In genomic region chr17:75814021-75814395, GRCh38 we compare ENCODE assay signal across 15 cellular contexts. TPM values are rescaled to one million over a fixed set of nuclear protein-coding genes. Genes with fewer than 3 reads are reported as not detected.
A peak's percentile ranks its signal among the peaks of the same experiment; 100 is the strongest.
DNase-seq lines count a peak whose midpoint lies in the region; ATAC-seq and TF ChIP-seq lines count a peak whose summit lies in the region.
"Had no signal": no experiment of that assay in that cellular context is flagged by ENCODE, and none has a peak within 500 bp of the region (broad histone marks: within the 10 kb centered on the region; RNA-seq: fewer than 3 reads in every experiment).

No MANE protein-coding gene starts in this region.

- H3K4me1 Mint-ChIP-seq in CD14-positive monocyte (no peaks in the 10 kb centered on the region), endothelial cell (ENCODE audit: unreplicated experiment) (no peaks in the 10 kb centered on the region)

- peaks cover 7% of the 10 kb centered on the region for H3K4me1 ChIP-seq in IMR-90 (ENCODE audit: control insufficient read depth, insufficient read depth, low read length)

- no peak overlapping the region for H3K56ac ChIP-seq in IMR-90 (ENCODE audit: extremely low read depth, insufficient read depth, low read length)

- H2BK20ac ChIP-seq in IMR-90 (ENCODE audit: low read depth, low read length): no peak overlapping the region

- peak overlapping the region; percentile 6; the same call in 1 of the 2 replicates for H2AK5ac ChIP-seq in IMR-90 (ENCODE audit: low read depth, low read length)

- H3K36me3 Mint-ChIP-seq in CD14-positive monocyte: peaks cover 49 to 83% of the 10 kb centered on the region in 2 donors
- peaks cover 22% of the 10 kb centered on the region for H3K36me3 Mint-ChIP-seq in endothelial cell (ENCODE audit: low read depth, unreplicated experiment)

- ATAC-seq in IMR-90 (ENCODE audit: low read depth): no peak

- CTCF ChIA-PET in IMR-90 (lab: Yijun Ruan, JAX): interaction anchor here (1.1 kb wide), 1 partner anchor 13 kb away, joined by 3 read pairs; no protein-coding TSS in a partner anchor

- no peak for TF ChIP-seq CTCF in CD14-positive monocyte (IDR thresholded peaks at IDR 0.05)
- TF ChIP-seq CTCF in IMR-90 (conservative IDR thresholded peaks at IDR 0.05; ENCODE audit: low read depth, low read length): no peak
- no peak for TF ChIP-seq CTCF in endothelial cell (IDR thresholded peaks at IDR 0.05; ENCODE audit: unreplicated experiment)

- no peak overlapping the region for H2AK9ac ChIP-seq in IMR-90 (replicated peaks; ENCODE audit: low read depth, low read length, poor library complexity)

- DNase-seq in CD14-positive monocyte (ENCODE audit: low spot score): no peak
- no peak for DNase-seq in IMR-90
- DNase-seq in endothelial cell (ENCODE audit: low spot score): no peak
- DNase-seq in posterior vena cava (ENCODE audit: low spot score): peak; percentile 62
- DNase-seq in NCI-H2029 treated with DMSO at 0.1 percent for 48 hours (lab: John Stamatoyannopoulos, UW): no peak
- DNase-seq in NOMO-1 treated with dmso at 0.1 percent for 144 hours (lab: John Stamatoyannopoulos, UW; ENCODE audit: unreplicated experiment): no peak
- DNase-seq in activated CD4-positive, alpha-beta T cell treated with anti-CD3 and anti-CD28 coated beads for 48 hours: no peak
- DNase-seq: ACHN; BE2C; C1 segment of cervical spinal cord; Caco-2; CD4-positive, alpha-beta T cell; GM23248; HCEC 1CT had no signal

- no peak overlapping the region for H3K4me2 ChIP-seq in IMR-90 (ENCODE audit: low read depth, low read length)

- BruUV-seq in IMR-90 (replicated peaks; lab: Mats Ljungman, UMichigan): no TSS peak

- H3K18ac ChIP-seq in IMR-90 (ENCODE audit: low read depth, low read length): no peak overlapping the region

- H3K27ac Mint-ChIP-seq in CD14-positive monocyte (peak overlapping the region in 4 of 7 donors; percentile 42 to 57 (median 47)), endothelial cell (ENCODE audit: unreplicated experiment) (peak overlapping the region; percentile 36)
- H3K27ac Mint-ChIP-seq: CD4-positive, alpha-beta T cell had no signal

- H3K14ac ChIP-seq in IMR-90 (replicated peaks; ENCODE audit: low read depth, low read length): no peak overlapping the region

- no peaks in the 10 kb centered on the region for H3K9me3 ChIP-seq in IMR-90 (ENCODE audit: control insufficient read depth, insufficient read depth, low read length)
- H3K9me3 ChIP-seq: BE2C, Caco-2 had no signal

- TF ChIP-seq RAD21 in IMR-90 (IDR thresholded peaks at IDR 0.05; ENCODE audit: low read length): no peak

- H3K4me3 ChIP-seq in IMR-90 (ENCODE audit: insufficient read depth, low read depth, low read length): no peak overlapping the region
- H3K4me3 ChIP-seq: GM23248 had no signal

- no peak overlapping the region for H3K23ac ChIP-seq in IMR-90 (ENCODE audit: low read depth, low read length)

- H3K4ac ChIP-seq in IMR-90 (ENCODE audit: low read depth, low read length): no peak overlapping the region

- H3K9me3 Mint-ChIP-seq in CD14-positive monocyte: no peaks in the 10 kb centered on the region
- H3K9me3 Mint-ChIP-seq in endothelial cell (ENCODE audit: unreplicated experiment): no peaks in the 10 kb centered on the region
- H3K9me3 Mint-ChIP-seq: CD4-positive, alpha-beta T cell had no signal

- H4K91ac ChIP-seq in IMR-90 (ENCODE audit: insufficient read depth, low read depth, low read length): no peak overlapping the region

- no peak overlapping the region for H3K27ac ChIP-seq in IMR-90 (ENCODE audit: insufficient read depth, low read length)
- H3K27ac ChIP-seq: GM23248, HL-60 had no signal

- in situ Hi-C loops in IMR-90 (cut with MboI; ENCODE audit: low sequenced_read_pairs): no loop called here

- peaks cover 5 to 32% of the 10 kb centered on the region in 2 experiments for H3K79me1 ChIP-seq in IMR-90 (ENCODE audit: low read depth in 1 of 2, low read length in 2 of 2)

- H2BK5ac ChIP-seq in IMR-90 (ENCODE audit: low read depth, low read length, poor library complexity, severe bottlenecking): no peak overlapping the region

- H3K4me3 Mint-ChIP-seq in CD14-positive monocyte: no peak overlapping the region
- H3K4me3 Mint-ChIP-seq in endothelial cell (ENCODE audit: unreplicated experiment): no peak overlapping the region
- H3K4me3 Mint-ChIP-seq: CD4-positive, alpha-beta T cell had no signal

- H3K9ac ChIP-seq in IMR-90 (ENCODE audit: low read depth, low read length): no peak overlapping the region

- no peak overlapping the region for H4K5ac ChIP-seq in IMR-90 (ENCODE audit: low read depth, low read length)

- TF ChIP-seq POLR2A in IMR-90 (IDR thresholded peaks at IDR 0.05; ENCODE audit: low read depth, low read length): no peak

- H3K36me3 ChIP-seq in IMR-90 (ENCODE audit: control insufficient read depth, insufficient read depth, low read length): peaks cover 65% of the 10 kb centered on the region

- H2BK15ac ChIP-seq in IMR-90 (ENCODE audit: low read depth, low read length): no peak overlapping the region

- POLR2A ChIA-PET in IMR-90 (lab: Charles Lee; ENCODE audit: unreplicated experiment): interaction anchor here (1.0 to 1.1 kb wide), 2 partner anchors 34 to 41 kb away, joined by 4 read pairs; partner anchors contain the start of gene WBP2

- peaks cover 0 to 2% (median 0%) of the 10 kb centered on the region in 3 donors for H3K27me3 Mint-ChIP-seq in CD14-positive monocyte (ENCODE audit: low read depth in 3 of 3)
- H3K27me3 Mint-ChIP-seq in endothelial cell (ENCODE audit: unreplicated experiment): peaks cover 7% of the 10 kb centered on the region
- H3K27me3 Mint-ChIP-seq: CD4-positive, alpha-beta T cell had no signal

- peaks cover 12% of the 10 kb centered on the region; the same call in 1 of the 2 replicates for H4K20me1 ChIP-seq in IMR-90 (ENCODE audit: insufficient read depth, low read length)

- H3K9me1 ChIP-seq in IMR-90 (ENCODE audit: insufficient read depth, low read length): peaks cover 14% of the 10 kb centered on the region; the same call in 1 of the 2 replicates

- H4K8ac ChIP-seq in IMR-90 (ENCODE audit: low read depth in 2 of 2, low read length in 2 of 2): no peak overlapping the region

- dilution Hi-C loops in IMR-90 (cut with HindIII; ENCODE audit: low sequenced_read_pairs, unreplicated experiment): no loop called here

- WGBS in IMR-90 (ENCODE audit: extremely low coverage in 2 of 2, insufficient read length in 1 of 2), 2 experiments: 100% methylated on average over 1 of the region's 6 CpGs; no CpG with 5 or more reads in 1 of the 2 experiments

- no peaks in the 10 kb centered on the region for H3K27me3 ChIP-seq in IMR-90 (ENCODE audit: control insufficient read depth, insufficient read depth, low read length)
- H3K27me3 ChIP-seq: BE2C had no signal

- H2AFZ ChIP-seq in IMR-90 (replicated peaks; ENCODE audit: low read length, poor library complexity): no peak overlapping the region
- H2AFZ ChIP-seq: GM23248 had no signal

- intact Hi-C loops in CD14-positive monocyte (cut with micrococcal nuclease): no loop called here
- intact Hi-C loops in IMR-90 (cut with micrococcal nuclease): no loop called here
- intact Hi-C loops in posterior vena cava (cut with DNase I): no loop called here

- H2BK120ac ChIP-seq in IMR-90 (ENCODE audit: low read depth, low read length): no peak overlapping the region

TF ChIP-seq in IMR-90, 13 proteins besides CTCF, POLR2A, EP300 and RAD21 (continues in another document):
- no peak for TF ChIP-seq USF2 (IDR thresholded peaks at IDR 0.05; ENCODE audit: low read depth, low read length)

RNA-seq across cellular contexts. Expression of gene UNK, which starts 29.4 kb away (rescaled TPM):
- 1 to 10 TPM; 6.3 to 7.8 TPM for polyA plus RNA-seq in CD14-positive monocyte
- 15.4 and 15.8 TPM in 2 replicates for total RNA-seq in IMR-90 (2012; rRNA removed)
- polyA plus RNA-seq in IMR-90 (2012; rRNA removed): 16.9 and 17.3 TPM in 2 replicates
- 14.3 and 21.3 TPM in 2 replicates for polyA plus RNA-seq in IMR-90 (2012; cell fraction: cytosol; rRNA removed)
- polyA plus RNA-seq in IMR-90 (2012; cell fraction: nucleus; rRNA removed; ENCODE audit: low replicate concordance): 35.1 and 41.8 TPM in 2 replicates
- 28.8 TPM for total RNA-seq in endothelial cell (ENCODE audit: unreplicated experiment)
- total RNA-seq in posterior vena cava: 10 to 100 TPM; 23.3 to 32.9 TPM

RNA-seq across cellular contexts. Expression of gene UNC13D, which starts 30.2 kb away (rescaled TPM):
- polyA plus RNA-seq in CD14-positive monocyte (10 to 100 TPM; 28.4 to 53.3 TPM), IMR-90 (2012; rRNA removed) (0.31 and 0.52 TPM in 2 replicates)
- total RNA-seq in IMR-90 (2012; rRNA removed) (under 0.01 TPM in 1 of 2 replicates, not detected in the other), endothelial cell (ENCODE audit: unreplicated experiment) (11.5 TPM), posterior vena cava (10 to 100 TPM in 1 of 2 donors, 1 to 10 TPM in 1; 7.3 to 15.1 TPM)
- polyA plus RNA-seq in IMR-90 (2012; cell fraction: cytosol; rRNA removed): 0.14 and 1.0 TPM in 2 replicates
- 2.1 and 4.2 TPM in 2 replicates for polyA plus RNA-seq in IMR-90 (2012; cell fraction: nucleus; rRNA removed; ENCODE audit: low replicate concordance)

RNA-seq across cellular contexts. Expression of gene WBP2, which starts 41.1 kb away (rescaled TPM):
- 10 to 100 TPM; 62.4 to 93.3 TPM for polyA plus RNA-seq in CD14-positive monocyte
- total RNA-seq in IMR-90 (2012; rRNA removed): 7.8 and 9.0 TPM in 2 replicates
- 35.5 and 36.7 TPM in 2 replicates for polyA plus RNA-seq in IMR-90 (2012; rRNA removed)
- 28.5 and 41.3 TPM in 2 replicates for polyA plus RNA-seq in IMR-90 (2012; cell fraction: cytosol; rRNA removed)
- polyA plus RNA-seq in IMR-90 (2012; cell fraction: nucleus; rRNA removed; ENCODE audit: low replicate concordance): 54.3 and 84.4 TPM in 2 replicates
- 69.6 TPM for total RNA-seq in endothelial cell (ENCODE audit: unreplicated experiment)
- total RNA-seq in posterior vena cava: 100 to 1,000 TPM in 1 of 2 donors, 10 to 100 TPM in 1; 75.8 to 111 TPM

RNA-seq across cellular contexts. Expression of gene GALK1, which starts 49.0 kb away (rescaled TPM):
- polyA plus RNA-seq in CD14-positive monocyte (100 to 1,000 TPM in 1 of 2 donors, 10 to 100 TPM in 1; 84.3 to 108 TPM), IMR-90 (2012; rRNA removed) (19.9 and 28.7 TPM in 2 replicates)
- total RNA-seq in IMR-90 (2012; rRNA removed) (18.9 and 21.9 TPM in 2 replicates), endothelial cell (ENCODE audit: unreplicated experiment) (18.0 TPM), posterior vena cava (10 to 100 TPM; 21.0 to 27.6 TPM)
- polyA plus RNA-seq in IMR-90 (2012; cell fraction: cytosol; rRNA removed): 34.6 and 48.4 TPM in 2 replicates
- polyA plus RNA-seq in IMR-90 (2012; cell fraction: nucleus; rRNA removed; ENCODE audit: low replicate concordance): 51.9 and 143 TPM in 2 replicates
